Comparison of ENCODE assay signal across 1 cellular context in the genomic region with DNA sequence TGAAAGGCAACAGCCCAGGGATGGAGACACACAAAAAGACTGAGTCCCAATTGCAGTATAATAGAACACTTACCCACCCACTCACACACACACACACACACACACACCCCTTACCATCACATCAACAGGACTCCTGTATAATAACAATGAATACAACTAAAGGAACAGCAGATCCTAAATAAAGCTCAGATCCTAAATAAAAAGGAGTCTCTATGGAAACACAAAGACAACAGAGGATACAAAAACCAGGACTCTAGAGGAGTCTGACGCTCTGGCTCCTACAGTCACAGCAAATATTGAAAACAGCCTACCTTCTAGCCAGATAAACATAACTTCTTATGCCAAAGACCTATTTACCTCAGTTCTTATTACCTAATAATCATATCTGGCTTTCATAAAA.
TF ChIP-seq lines count a peak whose summit lies in the region.

No MANE protein-coding gene starts in this region.

TF ChIP-seq in SK-N-SH treated with all-trans-retinoic acid at 6 μM for 48 hours, 23 proteins besides CTCF, POLR2A, EP300 and RAD21 (continued from another document):
- TF ChIP-seq POU6F1 (CRISPR knock-in tag; IDR thresholded peaks at IDR 0.05; ENCODE audit: borderline replicate concordance, low read depth) (no peak), OSR1 (CRISPR knock-in tag; IDR thresholded peaks at IDR 0.05) (no peak), ZNF8 (CRISPR knock-in tag; IDR thresholded peaks at IDR 0.05) (no peak)
